In the genomic region with DNA sequence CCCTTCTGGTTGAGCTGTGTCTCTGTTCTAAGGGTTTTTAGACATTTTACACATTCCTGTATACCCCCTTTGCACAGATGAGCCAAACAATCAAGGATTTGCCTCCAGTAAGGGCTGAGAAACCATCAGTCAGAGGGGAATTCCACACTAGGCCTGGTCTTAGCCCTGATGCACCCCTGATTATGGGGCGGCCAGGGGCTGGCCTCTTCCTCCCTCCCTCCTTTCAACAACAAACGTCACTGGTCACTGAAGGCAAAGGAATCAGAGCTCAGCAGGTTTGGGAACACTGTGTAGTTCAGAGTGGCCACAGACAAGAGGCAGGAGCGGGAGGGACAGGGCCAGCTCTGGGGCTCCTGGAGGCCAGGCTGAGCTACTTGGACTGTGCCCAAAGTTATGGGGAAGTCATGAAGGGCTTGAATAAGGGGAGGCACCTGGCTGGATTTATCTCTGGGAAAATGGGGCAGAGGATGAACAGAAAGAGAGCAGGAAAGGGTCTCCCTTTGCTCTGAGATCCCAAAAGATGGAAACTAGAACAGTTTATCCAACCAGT, we compare ENCODE assay signal across 25 cellular contexts. TPM values are rescaled to one million over a fixed set of nuclear protein-coding genes. Genes with fewer than 3 reads are reported as not detected.
DNase-seq lines count a peak whose midpoint lies in the region; ATAC-seq and TF ChIP-seq lines count a peak whose summit lies in the region.
"Had no signal": no experiment of that assay in that cellular context is flagged by ENCODE, and none has a peak within 500 bp of the region (broad histone marks: within the 10 kb centered on the region; RNA-seq: fewer than 3 reads in every experiment).

No MANE protein-coding gene starts in this region.

- H3K27me3 ChIP-seq in heart right ventricle (no peaks in the 10 kb centered on the region), duodenal mucosa (ENCODE audit: control insufficient read depth in 1 of 2, insufficient read depth in 2 of 2, low read length in 2 of 2) (no peaks in the 10 kb centered on the region), A673 (replicated peaks; ENCODE audit: insufficient read depth, low read depth, low read length, poor library complexity) (no peaks in the 10 kb centered on the region)
- H3K27me3 ChIP-seq: ascending aorta, upper lobe of left lung had no signal

- CTCF ChIA-PET in A673 (lab: Charles Lee): no interaction called here

- H3K4me1 ChIP-seq in heart right ventricle (peaks cover 0 to 40% (median 0%) of the 10 kb centered on the region in 9 donors), duodenal mucosa (ENCODE audit: control insufficient read depth in 1 of 2, insufficient read depth in 2 of 2, low read length in 2 of 2) (peaks cover 41 to 44% of the 10 kb centered on the region in 2 donors), A673 (ENCODE audit: insufficient read depth, low read length, poor library complexity, severe bottlenecking) (no peaks in the 10 kb centered on the region)
- H3K4me1 ChIP-seq: ascending aorta, upper lobe of left lung had no signal

- H3K27ac ChIP-seq in heart right ventricle (peak overlapping the region in 1 of 10 donors; percentile 20), duodenal mucosa (ENCODE audit: low read depth, low read length) (peak overlapping the region; percentile 76), A673 (ENCODE audit: low read depth, low read length, poor library complexity, severe bottlenecking) (no peak overlapping the region)
- H3K27ac ChIP-seq: ascending aorta, upper lobe of left lung had no signal

- peaks cover 9% of the 10 kb centered on the region for H3K4me1 Mint-ChIP-seq in nephron
- H3K4me1 Mint-ChIP-seq: T-cell had no signal

- no TSS peak for BruUV-seq in A673 (replicated peaks; lab: Mats Ljungman, UMichigan)

- H3K9me3 ChIP-seq in heart right ventricle (no peaks in the 10 kb centered on the region), duodenal mucosa (ENCODE audit: control insufficient read depth in 1 of 2, low read length in 2 of 2) (no peaks in the 10 kb centered on the region), A673 (ENCODE audit: low read depth, low read length, poor library complexity, severe bottlenecking) (no peaks in the 10 kb centered on the region)
- H3K9me3 ChIP-seq: ascending aorta, upper lobe of left lung had no signal

- intact Hi-C loops in heart right ventricle (cut with DNase I): loop anchor here in 2 of 10 donors (5.0 to 10.0 kb wide), 2 partner anchors 46 to 228 kb away; a partner anchor contains a TSS
- intact Hi-C loops in cardiac septum (cut with DNase I): no loop called here
- intact Hi-C loops in A673 (cut with micrococcal nuclease; ENCODE audit: unreplicated experiment): no loop called here

- H3K36me3 ChIP-seq in heart right ventricle: no peaks in the 10 kb centered on the region
- H3K36me3 ChIP-seq in duodenal mucosa (ENCODE audit: control insufficient read depth in 1 of 2, insufficient read depth in 2 of 2, low read length in 2 of 2): peaks cover 6 to 7% of the 10 kb centered on the region in 2 donors
- no peaks in the 10 kb centered on the region for H3K36me3 ChIP-seq in A673 (ENCODE audit: insufficient read depth, low read length, poor library complexity, severe bottlenecking)
- H3K36me3 ChIP-seq: ascending aorta, upper lobe of left lung had no signal

- no peaks in the 10 kb centered on the region for H3K36me3 Mint-ChIP-seq in nephron (ENCODE audit: low read depth)
- H3K36me3 Mint-ChIP-seq: activated naive CD4-positive, alpha-beta T cell treated with anti-CD3 and anti-CD28 coated beads, Interleukin-2, amount 10 ng/mL, durations not matched to agents 7 days and 5 days; CD14-positive monocyte; T-cell had no signal

- TF ChIP-seq CTCF in heart right ventricle (IDR thresholded peaks at IDR 0.05) (no peak), nephron (IDR thresholded peaks at IDR 0.05; ENCODE audit: unreplicated experiment in 3 of 3) (no peak), A673 (conservative IDR thresholded peaks at IDR 0.05; ENCODE audit: low read depth, low read length) (no peak)

- peak in 5 of 8 donors; percentile 36 to 76 (median 42) for ATAC-seq in heart right ventricle
- ATAC-seq: activated T-cell treated with anti-CD3 and anti-CD28 coated beads, Interleukin-2, amount 50 U/mL, for 4 hours; T-cell had no signal

- no peaks in the 10 kb centered on the region for H3K9me3 Mint-ChIP-seq in nephron
- H3K9me3 Mint-ChIP-seq: activated CD4-positive, alpha-beta memory T cell treated with anti-CD3 and anti-CD28 coated beads, Interleukin-2, amount 10 ng/mL, durations not matched to agents 7 days and 5 days; activated naive CD4-positive, alpha-beta T cell treated with anti-CD3 and anti-CD28 coated beads, Interleukin-2, amount 10 ng/mL, durations not matched to agents 7 days and 5 days; activated T-cell treated with anti-CD3 and anti-CD28 coated beads, Interleukin-2, amount 50 U/mL, for 4 hours; CD14-positive monocyte; T-cell had no signal

- WGBS in heart right ventricle, 2 donors: 56 to 67% methylated on average over 3 of the region's 3 CpGs

- peaks cover 4% of the 10 kb centered on the region for H3K27me3 Mint-ChIP-seq in nephron (ENCODE audit: low read depth)

- POLR2A ChIA-PET in A673 (lab: Charles Lee; ENCODE audit: low non-redundant PET): no interaction called here

- peak overlapping the region; percentile 84 to 87 for H3K9ac ChIP-seq in duodenal mucosa (ENCODE audit: low read depth in 1 of 2, low read length in 2 of 2)

- H3K4me3 Mint-ChIP-seq in nephron: no peak overlapping the region
- H3K4me3 Mint-ChIP-seq: activated CD4-positive, alpha-beta memory T cell treated with anti-CD3 and anti-CD28 coated beads, Interleukin-2, amount 10 ng/mL, durations not matched to agents 7 days and 5 days; activated naive CD4-positive, alpha-beta T cell treated with anti-CD3 and anti-CD28 coated beads, Interleukin-2, amount 10 ng/mL, durations not matched to agents 7 days and 5 days; activated T-cell treated with anti-CD3 and anti-CD28 coated beads, Interleukin-2, amount 50 U/mL, for 4 hours; CD14-positive monocyte; T-cell had no signal

- DNase-seq in heart right ventricle (no peak), cardiac septum (ENCODE audit: low spot score) (no peak), ureter (ENCODE audit: low spot score) (peak; percentile 17), A673 (ENCODE audit: low spot score) (no peak), superior temporal gyrus (ENCODE audit: extremely low spot score) (no peak)
- no peak for DNase-seq in stimulated activated CD4-positive, alpha-beta T cell treated with anti-CD3 and anti-CD28 coated beads, Interleukin-4, amount 100 ng/mL, for 1 hour
- DNase-seq: ACHN; activated CD4-positive, alpha-beta memory T cell treated with anti-CD3 and anti-CD28 coated beads, Interleukin-2, amount 10 ng/mL, durations not matched to agents 7 days and 5 days; activated naive CD4-positive, alpha-beta T cell treated with anti-CD3 and anti-CD28 coated beads, Interleukin-2, amount 10 ng/mL, durations not matched to agents 7 days and 5 days; activated T-cell treated with anti-CD3 and anti-CD28 coated beads, Interleukin-2, amount 50 U/mL, for 4 hours; DMS153; hippocampal formation; Kasumi-1; NCI-H1105; NCI-H524; SHP77; stimulated activated naive CD4-positive, alpha-beta T cell; T-cell had no signal

- H3K4me3 ChIP-seq in heart right ventricle (no peak overlapping the region), duodenal mucosa (ENCODE audit: low read depth in 1 of 2, low read length in 2 of 2) (peak overlapping the region; percentile 82 to 84), A673 (ENCODE audit: low read depth, low read length, poor library complexity, severe bottlenecking) (no peak overlapping the region)
- H3K4me3 ChIP-seq: ascending aorta, upper lobe of left lung had no signal

- H3K27ac Mint-ChIP-seq in nephron: peak overlapping the region in 2 of 3 experiments; percentile 7 to 8
- H3K27ac Mint-ChIP-seq: activated CD4-positive, alpha-beta memory T cell treated with anti-CD3 and anti-CD28 coated beads, Interleukin-2, amount 10 ng/mL, durations not matched to agents 7 days and 5 days; activated naive CD4-positive, alpha-beta T cell treated with anti-CD3 and anti-CD28 coated beads, Interleukin-2, amount 10 ng/mL, durations not matched to agents 7 days and 5 days; T-cell had no signal

RNA-seq across cellular contexts. Expression of a gene that starts 1.5 kb away (rescaled TPM):
- under 1 TPM in 4 of 10 donors, not detected in 6; 0.13 to 0.35 (median 0.20) TPM for total RNA-seq in heart right ventricle
- polyA plus RNA-seq in heart right ventricle: not detected
- not detected for total RNA-seq in cardiac septum
- 8.2 TPM for total RNA-seq in ureter
- not detected in 2 replicates for total RNA-seq in A673 (2021)
- total RNA-seq: activated CD4-positive, alpha-beta memory T cell treated with anti-CD3 and anti-CD28 coated beads, Interleukin-2, amount 10 ng/mL, durations not matched to agents 7 days and 5 days; ascending aorta; HT-29; myocyte had no signal
- polyA plus RNA-seq: CD14-positive monocyte had no signal

RNA-seq across cellular contexts. Expression of a gene that starts 49.4 kb away (rescaled TPM):
- total RNA-seq in heart right ventricle (10 to 100 TPM in 5 of 10 donors, 1 to 10 TPM in 5; 6.2 to 24.4 (median 10.3) TPM), cardiac septum (10.3 TPM), ureter (24.0 TPM), A673 (2021) (3.7 and 4.1 TPM in 2 replicates)
- polyA plus RNA-seq in heart right ventricle: 10 to 100 TPM in 1 of 2 donors, 1 to 10 TPM in 1; 9.2 to 17.2 TPM

RNA-seq across cellular contexts. Expression of a gene that starts 50.3 kb away (rescaled TPM):
- total RNA-seq in heart right ventricle (1 to 10 TPM; 1.9 to 9.1 (median 6.1) TPM), cardiac septum (7.2 TPM), ureter (13.5 TPM), A673 (2021) (0.24 TPM in 1 of 2 replicates, not detected in the other)
- polyA plus RNA-seq in heart right ventricle: 1 to 10 TPM; 1.2 to 1.7 TPM
- total RNA-seq: activated T-cell treated with anti-CD3 and anti-CD28 coated beads, Interleukin-2, amount 50 U/mL, for 4 hours; HT-29 had no signal
- polyA plus RNA-seq: CD14-positive monocyte had no signal

Comparison
In these comparisons a context has a peak if more than half of its experiments do, and no peak if none do; other contexts are left out.
1. H3K4me3 ChIP-seq: peak in duodenal mucosa (2 of 2); none in heart right ventricle (0 of 10) and A673 (single experiment).